20 cellular contexts compared by ENCODE assay signal in the genomic region with DNA sequence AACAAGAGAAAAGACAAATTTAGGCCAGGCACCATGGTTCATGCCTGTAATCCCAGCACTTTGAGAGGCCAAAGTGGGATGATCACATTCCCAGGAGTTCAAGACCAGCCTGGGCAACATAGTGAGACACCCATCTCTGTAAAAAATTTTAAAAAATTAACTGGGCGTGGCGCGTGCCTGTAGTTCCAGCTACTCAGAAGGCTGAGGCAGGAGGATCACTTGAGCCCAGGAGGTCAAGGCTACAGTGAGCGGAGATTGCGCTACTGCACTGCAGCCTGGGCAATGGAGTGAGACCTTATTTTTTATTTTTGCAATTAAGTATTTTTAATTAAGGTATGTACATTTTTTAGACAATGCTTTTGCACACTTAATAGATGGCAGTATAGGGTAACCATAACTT.
"Had no signal": no experiment of that assay in that cellular context is flagged by ENCODE, and none has a peak within 500 bp of the region (broad histone marks: within the 10 kb centered on the region; RNA-seq: fewer than 3 reads in every experiment).

No MANE protein-coding gene starts in this region.

- DNase-seq: Karpas-422, KG1, MM.1S, NCI-H1092 treated with DMSO at 0.1 percent for 48 hours, NCI-H1436, NCI-H187, NCI-H2029, NCI-H2081 treated with DMSO at 0.1 percent for 48 hours, NCI-H2171, NCI-H226, NCI-H446, NCI-H510A, NCI-H524 treated with DMSO at 0.1 percent for 48 hours, NCI-H69, NCI-H774, Right ventricle myocardium superior, RPMI8226, SK-N-SH, SW 1271 had no signal

- H3K9me3 ChIP-seq: SK-N-SH had no signal

- H3K9me2 ChIP-seq: SK-N-SH had no signal

- H3K9ac ChIP-seq: SK-N-SH had no signal

- FAIRE-seq: RCC 7860 had no signal
